Comparison of ENCODE assay signal across 8 cellular contexts in the genomic region with DNA sequence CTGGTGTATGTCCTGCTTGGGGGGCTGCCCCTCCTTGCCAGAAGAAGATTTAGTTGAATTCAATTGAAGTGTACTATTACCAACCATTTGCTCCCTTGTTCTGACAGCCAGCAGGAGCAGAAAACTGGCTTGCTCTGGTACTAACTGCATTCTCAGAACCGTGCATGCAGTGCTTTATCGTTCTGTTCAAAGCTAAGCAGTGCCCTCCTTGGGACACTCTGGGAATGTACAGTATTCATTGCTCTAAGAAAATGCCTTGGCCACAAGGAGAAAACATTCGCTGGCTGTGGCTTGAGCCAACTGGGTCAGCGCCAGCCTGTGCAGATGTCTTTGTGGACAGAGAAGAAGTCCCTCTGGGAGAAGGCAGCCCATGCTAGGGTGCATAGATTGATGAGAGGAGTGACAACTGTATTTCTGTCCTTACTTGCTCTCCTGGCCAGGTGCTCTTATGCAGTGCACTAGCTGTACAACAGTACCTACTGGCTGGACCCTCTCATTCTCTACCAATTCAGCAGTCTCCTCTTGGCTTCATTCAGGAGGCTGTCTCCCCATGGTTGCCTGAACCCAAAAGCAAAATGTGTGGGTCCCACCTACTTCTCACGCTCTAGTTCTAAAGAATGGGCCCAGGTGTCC.
DNase-seq lines count a peak whose midpoint lies in the region; ATAC-seq and TF ChIP-seq lines count a peak whose summit lies in the region.

No MANE protein-coding gene starts in this region.

- no peaks in the 10 kb centered on the region for H3K36me3 ChIP-seq in mucosa of descending colon (ENCODE audit: low read depth)

- ATAC-seq in mucosa of descending colon = peak; percentile 93
- no peak for ATAC-seq in GM18520 (IDR thresholded peaks at IDR 0.05; ENCODE audit: unreplicated experiment)

- H3K4me1 ChIP-seq in mucosa of descending colon (ENCODE audit: low read depth) = no peaks in the 10 kb centered on the region

- intact Hi-C loops in mucosa of descending colon (cut with DNase I, micrococcal nuclease) = loop anchor here (5.0 to 10.0 kb wide), 4 partner anchors 257 to 577 kb away; no protein-coding TSS in a partner anchor

- TF ChIP-seq CTCF in C4-2B (conservative IDR thresholded peaks at IDR 0.05) (peak; percentile 55), epithelial cell of proximal tubule (conservative IDR thresholded peaks at IDR 0.05; ENCODE audit: low read depth, low read length) (peak; percentile 71), mucosa of descending colon (IDR thresholded peaks at IDR 0.05) (peak; percentile 29)

- H3K27ac ChIP-seq in C4-2B = no peak overlapping the region

- H3K9me3 ChIP-seq in mucosa of descending colon = no peaks in the 10 kb centered on the region

- DNase-seq in HT-29 (ENCODE audit: low spot score) (peak; percentile 69), RKO (ENCODE audit: low spot score) (peak; percentile 11), epithelial cell of proximal tubule (ENCODE audit: low read depth) (no peak), mucosa of descending colon (peak; percentile 67 to 75 (median 72)), cerebellar nuclear complex (lab: John Stamatoyannopoulos, UW) (no peak), activated T-cell treated with anti-CD3 and anti-CD28 coated beads for 4 hours (no peak)

- H3K4me3 ChIP-seq in epithelial cell of proximal tubule (ENCODE audit: low read depth, low read length) = no peak overlapping the region
- no peak overlapping the region for H3K4me3 ChIP-seq in mucosa of descending colon

Comparison
In these comparisons a context has a peak if more than half of its experiments do, and no peak if none do; other contexts are left out.
1. DNase-seq: peak in HT-29 (single experiment), RKO (single experiment) and mucosa of descending colon (3 of 3); none in epithelial cell of proximal tubule (single experiment), cerebellar nuclear complex (0 of 2) and activated T-cell treated with anti-CD3 and anti-CD28 coated beads for 4 hours (single experiment).
2. Peak in every context shown above with its lines, with median percentiles within 50 percentile points of each other: CTCF ChIP-seq.